In the genomic region with DNA sequence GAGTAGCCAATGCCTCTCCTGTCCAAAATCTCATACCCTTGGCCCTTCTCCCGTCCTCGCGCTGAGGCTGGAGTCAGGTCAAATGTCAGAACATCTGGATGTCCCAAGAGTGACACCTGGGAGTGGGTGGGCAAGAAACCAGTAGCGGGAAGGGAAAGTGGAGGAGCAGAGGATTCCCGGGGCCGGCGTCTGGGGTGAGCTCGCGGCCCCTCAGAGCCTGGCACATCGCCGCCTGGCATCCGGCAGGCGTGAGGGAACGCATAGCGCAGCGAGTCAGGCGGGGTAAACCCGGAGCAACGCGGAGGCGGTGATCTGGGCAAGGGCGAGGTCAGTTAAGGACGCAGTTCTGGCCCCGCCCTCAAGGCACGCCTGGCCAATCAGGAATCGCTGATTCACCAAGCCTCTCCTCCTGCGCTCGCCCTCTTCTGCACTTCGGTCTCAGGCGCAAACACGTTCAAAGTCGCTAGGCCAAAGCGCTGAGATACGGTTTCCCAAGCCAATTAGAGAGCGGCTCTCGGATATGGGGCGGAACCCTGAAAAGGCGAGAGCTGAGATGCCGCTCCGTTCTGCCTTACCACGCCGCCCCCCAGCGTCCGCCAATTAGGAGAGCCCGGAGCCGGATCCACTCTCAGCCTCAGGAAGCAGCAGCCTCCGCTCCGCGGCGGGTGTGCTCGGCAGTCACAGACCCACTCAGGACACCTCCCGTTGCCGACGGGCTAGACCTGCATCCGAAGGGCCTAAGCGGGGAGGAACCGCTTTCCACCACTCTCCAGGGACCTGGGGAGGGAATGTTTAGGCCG, we compare ENCODE assay signal across 1 cellular context.
TF ChIP-seq lines count a peak whose summit lies in the region.

No MANE protein-coding gene starts in this region.

TF ChIP-seq in Ishikawa, 13 proteins besides CTCF, POLR2A, EP300 and RAD21 (continued from another document):
- TF ChIP-seq REST (IDR thresholded peaks at IDR 0.05; ENCODE audit: low read depth) (no peak), TAF1 (IDR thresholded peaks at IDR 0.05; ENCODE audit: low read depth) (peak; percentile 31; the same call in 1 of the 2 replicates)
